ENCODE assay signal across 17 cellular contexts in genomic region chr6:47535316-47536046, GRCh38.
"Had no signal": no experiment of that assay in that cellular context is flagged by ENCODE, and none has a peak within 500 bp of the region (broad histone marks: within the 10 kb centered on the region; RNA-seq: fewer than 3 reads in every experiment).

No MANE protein-coding gene starts in this region.

- H3K27me3 Mint-ChIP-seq: activated CD8-positive, alpha-beta T cell treated with anti-CD3 and anti-CD28 coated beads for 36 hours; central memory CD8-positive, alpha-beta T cell; dendritic cell treated with granulocyte-macrophage colony-stimulating factor and Interleukin-4, amounts not matched to agents 40 ng/mL and 50 ng/mL, for 4 days; natural killer cell treated with Interleukin-12 subunit alpha and Interleukin-12 subunit beta and Interleukin-15 and Interleukin-18, amount 100 ng/mL, for 72 hours had no signal

- H3K9me3 Mint-ChIP-seq: activated CD8-positive, alpha-beta T cell treated with anti-CD3 and anti-CD28 coated beads for 36 hours; central memory CD8-positive, alpha-beta T cell; dendritic cell treated with granulocyte-macrophage colony-stimulating factor and Interleukin-4, amounts not matched to agents 40 ng/mL and 50 ng/mL, for 4 days; natural killer cell treated with Interleukin-12 subunit alpha and Interleukin-12 subunit beta and Interleukin-15 and Interleukin-18, amount 100 ng/mL, for 72 hours had no signal

- H3K9me3 ChIP-seq: body of pancreas, stomach, tibial artery had no signal

- H3K4me1 ChIP-seq: tibial artery had no signal

- H3K4me3 ChIP-seq: body of pancreas, stomach, tibial artery had no signal

- H3K27ac Mint-ChIP-seq: activated CD8-positive, alpha-beta T cell treated with anti-CD3 and anti-CD28 coated beads for 36 hours; dendritic cell treated with granulocyte-macrophage colony-stimulating factor and Interleukin-4, amounts not matched to agents 40 ng/mL and 50 ng/mL, for 4 days; natural killer cell treated with Interleukin-12 subunit alpha and Interleukin-12 subunit beta and Interleukin-15 and Interleukin-18, amount 100 ng/mL, for 72 hours had no signal

- H3K27me3 ChIP-seq: body of pancreas, stomach, tibial artery had no signal

- H3K27ac ChIP-seq: body of pancreas, stomach, tibial artery, WERI-Rb-1 had no signal

- ATAC-seq: activated CD8-positive, alpha-beta T cell treated with anti-CD3 and anti-CD28 coated beads for 36 hours; body of pancreas; natural killer cell treated with Interleukin-12 subunit alpha and Interleukin-12 subunit beta and Interleukin-15 and Interleukin-18, amount 100 ng/mL, for 72 hours had no signal

- H3K4me3 Mint-ChIP-seq: activated CD8-positive, alpha-beta T cell treated with anti-CD3 and anti-CD28 coated beads for 36 hours; central memory CD8-positive, alpha-beta T cell; dendritic cell treated with granulocyte-macrophage colony-stimulating factor and Interleukin-4, amounts not matched to agents 40 ng/mL and 50 ng/mL, for 4 days; natural killer cell treated with Interleukin-12 subunit alpha and Interleukin-12 subunit beta and Interleukin-15 and Interleukin-18, amount 100 ng/mL, for 72 hours had no signal

- DNase-seq: activated CD4-positive, alpha-beta T cell treated with anti-CD3 and anti-CD28 coated beads for 4 hours; activated CD8-positive, alpha-beta memory T cell treated with anti-CD3 and anti-CD28 coated beads, Interleukin-2, amount 50 U/mL, for 4 hours; activated CD8-positive, alpha-beta T cell treated with anti-CD3 and anti-CD28 coated beads for 36 hours; activated naive CD4-positive, alpha-beta T cell; amniotic stem cell; body of pancreas; erythroblast; glutamatergic neuron; mammary epithelial cell; stimulated activated CD4-positive, alpha-beta T cell treated with anti-CD3 and anti-CD28 coated beads, Interleukin-4, amount 100 ng/mL, for 1 hour; stomach; SW 1271; tibial artery; WERI-Rb-1 had no signal
